In genomic region chr19:5594521-5594950, GRCh38 we compare ENCODE assay signal across 1 cellular context.
TF ChIP-seq lines count a peak whose summit lies in the region.

No MANE protein-coding gene starts in this region.

TF ChIP-seq in HepG2, 621 proteins besides CTCF, POLR2A, EP300 and RAD21 (continued from another document and continues in another):
- no peak for TF ChIP-seq CSRNP2 (CRISPR knock-in tag; conservative IDR thresholded peaks at IDR 0.05; ENCODE audit: low read depth)
- 0 out of 2 replicates have a peak, but pooled peaks have one; percentile 41 for TF ChIP-seq ZNF598 (CRISPR knock-in tag; IDR thresholded peaks at IDR 0.05; ENCODE audit: borderline replicate concordance)
- TF ChIP-seq MYC (CRISPR knock-in tag; IDR thresholded peaks at IDR 0.05; ENCODE audit: borderline replicate concordance) = peak; percentile 58; the same call in 1 of the 2 replicates
- peak; percentile 91 for TF ChIP-seq HDAC1 (CRISPR knock-in tag; IDR thresholded peaks at IDR 0.05)
- no peak for TF ChIP-seq ZNF781 (CRISPR knock-in tag; IDR thresholded peaks at IDR 0.05; ENCODE audit: borderline replicate concordance, not compliant biosample characterization)
- TF ChIP-seq RFXAP (CRISPR knock-in tag; IDR thresholded peaks at IDR 0.05; ENCODE audit: borderline replicate concordance) = peak; percentile 56; the same call in 1 of the 2 replicates
- TF ChIP-seq RCOR2 (CRISPR knock-in tag; IDR thresholded peaks at IDR 0.05) = peak; percentile 90
- TF ChIP-seq KIAA2018 (CRISPR knock-in tag; IDR thresholded peaks at IDR 0.05; ENCODE audit: borderline replicate concordance) = no peak
- no peak for TF ChIP-seq NR0B2 (CRISPR knock-in tag; IDR thresholded peaks at IDR 0.05)
- TF ChIP-seq ZNF556 (CRISPR knock-in tag; IDR thresholded peaks at IDR 0.05; ENCODE audit: borderline replicate concordance) = peak; percentile 81; the same call in 1 of the 2 replicates
- no peak for TF ChIP-seq AHR (CRISPR knock-in tag; IDR thresholded peaks at IDR 0.05)
- no peak for TF ChIP-seq ELK4 (CRISPR knock-in tag; IDR thresholded peaks at IDR 0.05; ENCODE audit: borderline replicate concordance)
- no peak for TF ChIP-seq ZSCAN22 (CRISPR knock-in tag; IDR thresholded peaks at IDR 0.05)
- TF ChIP-seq REST (IDR thresholded peaks at IDR 0.05; ENCODE audit: borderline replicate concordance in 1 of 2, low read depth in 1 of 2, low read length in 2 of 2) = 0 out of 4 replicates have a peak, but pooled peaks of 1 of the 2 experiments have one; percentile 32
- no peak for TF ChIP-seq DBP (CRISPR knock-in tag; IDR thresholded peaks at IDR 0.05; ENCODE audit: not compliant biosample characterization)
- TF ChIP-seq ZNF20 (CRISPR knock-in tag; IDR thresholded peaks at IDR 0.05) = no peak
- peak; percentile 82 for TF ChIP-seq SALL1 (CRISPR knock-in tag; IDR thresholded peaks at IDR 0.05)
- TF ChIP-seq ZNF281 (CRISPR knock-in tag; IDR thresholded peaks at IDR 0.05; ENCODE audit: borderline replicate concordance) = no peak; the same call in 1 of the 2 replicates
- peak; percentile 83; the same call in 1 of the 2 replicates for TF ChIP-seq ZNF292 (CRISPR knock-in tag; IDR thresholded peaks at IDR 0.05; ENCODE audit: borderline replicate concordance, low read depth)
- TF ChIP-seq TIGD3 (CRISPR knock-in tag; IDR thresholded peaks at IDR 0.05; ENCODE audit: borderline replicate concordance) = no peak
- TF ChIP-seq SOX13 (IDR thresholded peaks at IDR 0.05) = no peak
- TF ChIP-seq SOX13 (CRISPR knock-in tag; conservative IDR thresholded peaks at IDR 0.05 in 1 of 2, IDR thresholded peaks at IDR 0.05 in 1 of 2) = peak in 1 of 2 experiments; percentile 55; a peak in 2 of 4 replicates
- no peak for TF ChIP-seq FOXJ3 (CRISPR knock-in tag; IDR thresholded peaks at IDR 0.05; ENCODE audit: borderline replicate concordance)
- no peak for TF ChIP-seq ZC3H4 (CRISPR knock-in tag; IDR thresholded peaks at IDR 0.05; ENCODE audit: borderline replicate concordance)
- TF ChIP-seq ARNTL (CRISPR knock-in tag; IDR thresholded peaks at IDR 0.05) = 0 out of 2 replicates have a peak, but pooled peaks have one; percentile 58
- no peak for TF ChIP-seq CEBPZ (IDR thresholded peaks at IDR 0.05; ENCODE audit: low read length)
- TF ChIP-seq PTBP1 (IDR thresholded peaks at IDR 0.05; ENCODE audit: low read depth, low read length, poor library complexity, severe bottlenecking) = no peak
- TF ChIP-seq ZNF30 (CRISPR knock-in tag; IDR thresholded peaks at IDR 0.05) = no peak
- TF ChIP-seq SOX5 (CRISPR knock-in tag; IDR thresholded peaks at IDR 0.05; ENCODE audit: borderline replicate concordance) = peak; percentile 46; the same call in 1 of the 2 replicates
